9 cellular contexts compared by ENCODE assay signal in genomic region chr12:93743229-93743998, GRCh38.
DNase-seq lines count a peak whose midpoint lies in the region; ATAC-seq and TF ChIP-seq lines count a peak whose summit lies in the region.
"Had no signal": no experiment of that assay in that cellular context is flagged by ENCODE, and none has a peak within 500 bp of the region (broad histone marks: within the 10 kb centered on the region; RNA-seq: fewer than 3 reads in every experiment).

No MANE protein-coding gene starts in this region.

- no peak for TF ChIP-seq CTCF in HCT116 (IDR thresholded peaks at IDR 0.05 in 2 of 3, conservative IDR thresholded peaks at IDR 0.05 in 1 of 3; ENCODE audit: borderline replicate concordance in 1 of 3, insufficient read depth in 1 of 3, low read depth in 2 of 3, low read length in 2 of 3)
- no peak for TF ChIP-seq CTCF in gastroesophageal sphincter (IDR thresholded peaks at IDR 0.05)

- H3K4me3 ChIP-seq in HCT116 (replicated peaks in 1 of 2; ENCODE audit: low read depth in 1 of 2, low read length in 2 of 2), result peak overlapping the region in 1 of 2 experiments; percentile 64; a peak in 3 of 4 replicates
- H3K4me3 ChIP-seq in gastroesophageal sphincter, result peak overlapping the region; percentile 62 to 64
- peak overlapping the region in 2 of 3 donors; percentile 23 to 89 for H3K4me3 ChIP-seq in skeletal muscle tissue (ENCODE audit: low read length in 3 of 3)

- peak overlapping the region; percentile 93 for H3K4me3 Mint-ChIP-seq in T-helper 17 cell

- CTCF ChIA-PET in HCT116 (lab: Charles Lee), result no interaction called here

- no TSS peak for BruUV-seq in HCT116 (replicated peaks; lab: Mats Ljungman, UMichigan)

- H3K9me2 ChIP-seq in HCT116 (ENCODE audit: insufficient read depth), result no peaks in the 10 kb centered on the region

- H3K9me3 ChIP-seq in HCT116 (ENCODE audit: control insufficient read depth in 1 of 2, insufficient read depth in 1 of 2, low read depth in 1 of 2, low read length in 2 of 2) (no peaks in the 10 kb centered on the region), T-helper 17 cell (ENCODE audit: control insufficient read depth, low read length, poor library complexity, severe bottlenecking) (no peaks in the 10 kb centered on the region), gastroesophageal sphincter (no peaks in the 10 kb centered on the region), skeletal muscle tissue (ENCODE audit: control insufficient read depth in 3 of 3, low read length in 3 of 3) (no peaks in the 10 kb centered on the region)

- H3K4me2 ChIP-seq in HCT116 (ENCODE audit: low read length), result peak overlapping the region; percentile 77

- H3K4me1 ChIP-seq in HCT116 (ENCODE audit: control insufficient read depth in 1 of 2, insufficient read depth in 2 of 2, low read length in 2 of 2), result peaks cover 7 to 26% of the 10 kb centered on the region in 2 experiments; a peak in 3 of 4 replicates
- H3K4me1 ChIP-seq in gastroesophageal sphincter, result peaks cover 0 to 70% (median 4%) of the 10 kb centered on the region in 3 donors
- peaks cover 14 to 16% (median 14%) of the 10 kb centered on the region in 3 donors for H3K4me1 ChIP-seq in skeletal muscle tissue (ENCODE audit: control insufficient read depth in 3 of 3, insufficient read depth in 3 of 3, low read length in 3 of 3)

- H3K9ac ChIP-seq in HCT116 (ENCODE audit: low read length) (no peak overlapping the region; the same call in 1 of the 2 replicates), skeletal muscle tissue (ENCODE audit: low read depth in 1 of 3, low read length in 3 of 3) (peak overlapping the region; percentile 36 to 89 (median 64))

- intact Hi-C loops in HCT116 (cut with micrococcal nuclease), result loop anchor here (2.0 to 5.0 kb wide), 2 partner anchors 66 to 241 kb away; partner anchors contain the start of gene CRADD

- H3K79me2 ChIP-seq in HCT116 (ENCODE audit: insufficient read depth, low read length), result no peaks in the 10 kb centered on the region

- TF ChIP-seq POLR2A in HCT116 (IDR thresholded peaks at IDR 0.05; ENCODE audit: borderline replicate concordance, extremely low read depth, insufficient read depth, insufficient read length) (no peak), gastroesophageal sphincter (IDR thresholded peaks at IDR 0.05) (no peak)

- ATAC-seq in HCT116, result no peak
- ATAC-seq in T-helper 17 cell, result no peak
- no peak for ATAC-seq in gastroesophageal sphincter
- ATAC-seq in HG02798 (IDR thresholded peaks at IDR 0.05; ENCODE audit: poor library complexity, unreplicated experiment), result no peak

- H3K36me3 ChIP-seq in HCT116 (ENCODE audit: control insufficient read depth in 1 of 2, insufficient read depth in 2 of 2, low read length in 2 of 2) (no peaks in the 10 kb centered on the region), gastroesophageal sphincter (no peaks in the 10 kb centered on the region), skeletal muscle tissue (ENCODE audit: control insufficient read depth in 3 of 3, insufficient read depth in 3 of 3, low read length in 3 of 3) (no peaks in the 10 kb centered on the region)

- TF ChIP-seq RAD21 in HCT116 (IDR thresholded peaks at IDR 0.05; ENCODE audit: low read depth), result no peak

- H2AFZ ChIP-seq in HCT116 (ENCODE audit: low read depth, low read length, poor library complexity, severe bottlenecking), result no peak overlapping the region

- no peaks in the 10 kb centered on the region for H3K36me3 Mint-ChIP-seq in T-helper 17 cell (ENCODE audit: low read depth)

- no peak overlapping the region for H3K27ac ChIP-seq in HCT116 (ENCODE audit: low read depth, low read length)
- H3K27ac ChIP-seq in gastroesophageal sphincter, result peak overlapping the region; percentile 86 to 97 (median 90)
- no peak overlapping the region for H3K27ac ChIP-seq in skeletal muscle tissue (ENCODE audit: low read depth, low read length)

- H3K27me3 ChIP-seq in HCT116 (ENCODE audit: insufficient read depth, low read length) (no peaks in the 10 kb centered on the region), gastroesophageal sphincter (no peaks in the 10 kb centered on the region), skeletal muscle tissue (ENCODE audit: control insufficient read depth in 3 of 3, insufficient read depth in 3 of 3, low read length in 3 of 3) (no peaks in the 10 kb centered on the region)

- H3K4me1 Mint-ChIP-seq in T-helper 17 cell, result peaks cover 38% of the 10 kb centered on the region

- no peaks in the 10 kb centered on the region for H3K27me3 Mint-ChIP-seq in T-helper 17 cell

- peak overlapping the region; percentile 97 for H3K27ac Mint-ChIP-seq in T-helper 17 cell

- no peaks in the 10 kb centered on the region for H4K20me1 ChIP-seq in HCT116 (ENCODE audit: insufficient read depth)

- no peak for TF ChIP-seq EP300 in gastroesophageal sphincter (IDR thresholded peaks at IDR 0.05)

- WGBS in gastroesophageal sphincter (ENCODE audit: low coverage in 1 of 2), 2 donors, result 83 to 91% methylated on average over 8 to 9 of the region's 9 CpGs

- RAD21 ChIA-PET in HCT116 (lab: Charles Lee; ENCODE audit: low non-redundant PET in 1 of 2, low total read pairs in 2 of 2, uncharacterized antibody in 2 of 2, unreplicated experiment in 2 of 2), result no interaction called here

- DNase-seq in HCT116 (ENCODE audit: low read depth, low spot score) (no peak), T-helper 17 cell (no peak), NCI-H1105 (lab: John Stamatoyannopoulos, UW) (no peak), NCI-H82 treated with DMSO at 0.1 percent for 48 hours (lab: John Stamatoyannopoulos, UW; ENCODE audit: unreplicated experiment) (no peak), dermis blood vessel endothelial cell (no peak)
- DNase-seq: NCI-H1092 treated with DMSO at 0.1 percent for 48 hours had no signal

- POLR2A ChIA-PET in HCT116 (lab: Charles Lee), result no interaction called here

TF ChIP-seq in HCT116, 20 proteins besides CTCF, POLR2A, EP300 and RAD21:
- TF ChIP-seq POLR2AphosphoS5 (IDR thresholded peaks at IDR 0.05; ENCODE audit: low read depth, low read length) (no peak), ZBTB33 (IDR thresholded peaks at IDR 0.05; ENCODE audit: extremely low read depth, insufficient replicate concordance, low read length) (no peak), JUND (IDR thresholded peaks at IDR 0.05) (no peak), YY1 (IDR thresholded peaks at IDR 0.05; ENCODE audit: extremely low read depth, insufficient replicate concordance, low read depth, low read length) (no peak), EZH2phosphoT487 (IDR thresholded peaks at IDR 0.05; ENCODE audit: borderline replicate concordance) (no peak), CBX3 (IDR thresholded peaks at IDR 0.05; ENCODE audit: low read depth) (no peak), SIN3A (IDR thresholded peaks at IDR 0.05; ENCODE audit: low read depth) (no peak), ATF3 (IDR thresholded peaks at IDR 0.05) (no peak), EGR1 (IDR thresholded peaks at IDR 0.05; ENCODE audit: low read depth) (no peak), ZFX (IDR thresholded peaks at IDR 0.05) (no peak), ZNF274 (IDR thresholded peaks at IDR 0.05; ENCODE audit: low read depth, low read length) (no peak), FOSL1 (IDR thresholded peaks at IDR 0.05; ENCODE audit: low read depth) (no peak), SP1 (IDR thresholded peaks at IDR 0.05; ENCODE audit: low read depth) (no peak)

Comparison
In these comparisons a context has a peak if more than half of its experiments do, and no peak if none do; other contexts are left out.
1. H3K27ac ChIP-seq: peak in gastroesophageal sphincter (4 of 4); none in HCT116 (single experiment) and skeletal muscle tissue (single experiment).